16 cellular contexts compared by ENCODE assay signal in the genomic region with DNA sequence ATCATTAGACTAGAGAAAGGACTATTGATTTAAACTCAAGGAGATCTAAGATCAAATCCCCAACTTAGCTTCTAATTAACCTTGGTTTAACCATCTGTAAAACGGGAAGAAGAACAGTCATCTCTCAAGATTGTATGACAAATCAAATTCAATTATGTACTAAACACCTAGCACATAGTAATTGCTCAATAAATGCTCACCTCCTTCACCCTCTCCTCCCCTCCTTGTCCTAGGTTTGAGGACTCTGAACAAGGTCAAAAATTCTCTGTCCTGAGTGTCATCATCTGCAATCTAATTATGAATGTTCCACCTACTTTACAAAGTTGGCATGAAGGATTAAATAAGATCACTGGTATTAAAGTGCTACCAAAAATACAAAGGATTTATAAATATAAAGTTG.
DNase-seq lines count a peak whose midpoint lies in the region; ATAC-seq, FAIRE-seq and TF ChIP-seq lines count a peak whose summit lies in the region.
"Had no signal": no experiment of that assay in that cellular context is flagged by ENCODE, and none has a peak within 500 bp of the region (broad histone marks: within the 10 kb centered on the region; RNA-seq: fewer than 3 reads in every experiment).

No MANE protein-coding gene starts in this region.

- no peaks in the 10 kb centered on the region for H3K9me3 ChIP-seq in skeletal muscle satellite cell (replicated peaks; ENCODE audit: low read length)

- H3K27me3 ChIP-seq in bronchial epithelial cell (ENCODE audit: control insufficient read depth, insufficient read depth, low read length) (no peaks in the 10 kb centered on the region), skeletal muscle satellite cell (ENCODE audit: control insufficient read depth, insufficient read depth, low read length) (no peaks in the 10 kb centered on the region)

- DNase-seq in HCEC 1CT (peak; percentile 1), bronchial epithelial cell (ENCODE audit: low read depth) (peak; percentile 37), kidney tubule cell (ENCODE audit: low spot score) (peak; percentile 54), superior temporal gyrus (ENCODE audit: extremely low spot score) (no peak), NCI-H146 treated with DMSO at 0.1 percent for 48 hours (lab: John Stamatoyannopoulos, UW; ENCODE audit: unreplicated experiment) (no peak)
- no peak for DNase-seq in central memory CD4-positive, alpha-beta T cell
- DNase-seq: Calu3; CD4-positive, alpha-beta memory T cell; DMS53; KBM-7; NCI-H1436; NCI-H2029 treated with DMSO at 0.1 percent for 48 hours; NCI-H748 treated with DMSO at 0.1 percent for 48 hours; PC-9 had no signal

- H3K36me3 ChIP-seq in bronchial epithelial cell (ENCODE audit: control insufficient read depth, insufficient read depth, low read length) (no peaks in the 10 kb centered on the region), skeletal muscle satellite cell (ENCODE audit: insufficient read depth, low read length) (no peaks in the 10 kb centered on the region)

- no peak for ATAC-seq in GM18858 (IDR thresholded peaks at IDR 0.05; ENCODE audit: unreplicated experiment)

- peak overlapping the region; percentile 55 for H3K9ac ChIP-seq in skeletal muscle satellite cell (ENCODE audit: low read depth, low read length)

- H3K4me2 ChIP-seq in skeletal muscle satellite cell (ENCODE audit: low read length) = no peak overlapping the region
- H3K4me2 ChIP-seq: PC-9 had no signal

- H3K4me1 ChIP-seq in skeletal muscle satellite cell (ENCODE audit: control insufficient read depth, insufficient read depth, low read length) = peaks cover 28% of the 10 kb centered on the region

- H3K4me3 ChIP-seq in bronchial epithelial cell (ENCODE audit: low read depth, low read length) = no peak overlapping the region
- H3K4me3 ChIP-seq in skeletal muscle satellite cell (ENCODE audit: low read length) = no peak overlapping the region
- H3K4me3 ChIP-seq: PC-9 had no signal

- FAIRE-seq in bronchial epithelial cell (lab: Jason Lieb, UNC) = no peak

- TF ChIP-seq CTCF in bronchial epithelial cell (IDR thresholded peaks at IDR 0.05; ENCODE audit: insufficient read depth, low read length, severe bottlenecking) = no peak

Comparison
In these comparisons a context has a peak if more than half of its experiments do, and no peak if none do; other contexts are left out.
1. DNase-seq: peak in HCEC 1CT (single experiment), bronchial epithelial cell (single experiment) and kidney tubule cell (single experiment); none in central memory CD4-positive, alpha-beta T cell (single experiment), superior temporal gyrus (single experiment) and NCI-H146 treated with DMSO at 0.1 percent for 48 hours (single experiment).